ENCODE assay signal across 1 cellular context in the genomic region with DNA sequence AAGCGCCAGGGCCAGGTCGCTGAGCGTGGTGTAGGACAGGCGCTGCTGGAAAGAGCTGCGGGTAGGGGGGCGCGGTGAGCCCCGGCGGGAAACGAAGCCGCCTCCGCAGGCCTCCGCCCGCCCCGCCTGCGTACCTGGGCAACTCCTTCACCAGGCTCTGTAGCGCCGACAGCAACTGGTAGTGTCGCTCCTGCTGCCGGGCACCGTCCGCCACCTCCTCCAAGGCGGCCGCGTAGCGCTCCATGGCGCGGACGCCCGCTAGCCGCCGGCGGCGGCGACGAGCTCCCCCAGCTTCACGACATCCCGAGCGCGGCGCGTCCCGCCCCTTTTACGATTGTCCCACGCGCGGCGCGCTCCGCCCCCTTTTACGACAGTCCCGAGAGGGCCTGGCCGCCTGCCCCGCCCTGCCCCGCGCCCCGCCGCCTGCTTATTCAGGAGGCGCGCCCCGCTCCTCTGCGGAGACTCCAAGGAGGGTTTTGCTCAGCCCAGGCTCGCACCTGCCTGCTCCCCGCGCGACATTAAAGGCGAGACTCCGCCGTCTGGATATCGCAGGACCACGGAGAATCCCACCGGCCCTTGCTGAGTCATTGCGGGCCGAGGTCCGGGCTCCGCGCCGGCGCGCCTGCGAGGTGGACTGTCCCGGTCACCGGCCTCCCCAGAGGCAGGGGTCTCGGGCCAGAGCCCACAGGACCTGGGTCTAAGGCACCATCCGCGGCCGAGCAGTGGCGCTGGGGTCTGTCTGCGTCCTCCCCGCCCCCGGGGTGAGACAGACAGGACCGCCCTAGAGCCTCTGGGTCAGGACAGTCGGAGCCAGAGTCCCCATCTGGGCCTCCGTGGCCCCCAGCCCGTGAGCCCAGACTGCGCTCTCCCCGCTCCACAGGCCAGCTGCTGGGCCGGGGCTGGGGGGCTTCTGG.
TF ChIP-seq lines count a peak whose summit lies in the region.

A gene (minus strand): TSS at position 316 of the 914 bp plus-strand sequence. CDS start 72 bp downstream, at position 244.

TF ChIP-seq in HEK293, 187 proteins besides CTCF, POLR2A, EP300 and RAD21 (continued from another document):
- TF ChIP-seq, protein P1, sequence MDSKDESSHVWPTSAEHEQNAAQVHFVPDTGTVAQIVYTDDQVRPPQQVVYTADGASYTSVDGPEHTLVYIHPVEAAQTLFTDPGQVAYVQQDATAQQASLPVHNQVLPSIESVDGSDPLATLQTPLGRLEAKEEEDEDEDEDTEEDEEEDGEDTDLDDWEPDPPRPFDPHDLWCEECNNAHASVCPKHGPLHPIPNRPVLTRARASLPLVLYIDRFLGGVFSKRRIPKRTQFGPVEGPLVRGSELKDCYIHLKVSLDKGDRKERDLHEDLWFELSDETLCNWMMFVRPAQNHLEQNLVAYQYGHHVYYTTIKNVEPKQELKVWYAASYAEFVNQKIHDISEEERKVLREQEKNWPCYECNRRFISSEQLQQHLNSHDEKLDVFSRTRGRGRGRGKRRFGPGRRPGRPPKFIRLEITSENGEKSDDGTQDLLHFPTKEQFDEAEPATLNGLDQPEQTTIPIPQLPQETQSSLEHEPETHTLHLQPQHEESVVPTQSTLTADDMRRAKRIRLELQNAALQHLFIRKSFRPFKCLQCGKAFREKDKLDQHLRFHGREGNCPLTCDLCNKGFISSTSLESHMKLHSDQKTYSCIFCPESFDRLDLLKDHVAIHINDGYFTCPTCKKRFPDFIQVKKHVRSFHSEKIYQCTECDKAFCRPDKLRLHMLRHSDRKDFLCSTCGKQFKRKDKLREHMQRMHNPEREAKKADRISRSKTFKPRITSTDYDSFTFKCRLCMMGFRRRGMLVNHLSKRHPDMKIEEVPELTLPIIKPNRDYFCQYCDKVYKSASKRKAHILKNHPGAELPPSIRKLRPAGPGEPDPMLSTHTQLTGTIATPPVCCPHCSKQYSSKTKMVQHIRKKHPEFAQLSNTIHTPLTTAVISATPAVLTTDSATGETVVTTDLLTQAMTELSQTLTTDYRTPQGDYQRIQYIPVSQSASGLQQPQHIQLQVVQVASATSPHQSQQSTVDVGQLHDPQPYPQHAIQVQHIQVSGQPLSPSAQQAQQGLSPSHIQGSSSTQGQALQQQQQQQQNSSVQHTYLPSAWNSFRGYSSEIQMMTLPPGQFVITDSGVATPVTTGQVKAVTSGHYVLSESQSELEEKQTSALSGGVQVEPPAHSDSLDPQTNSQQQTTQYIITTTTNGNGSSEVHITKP (tag by site-specific recombination; IDR thresholded peaks at IDR 0.05), result peak; percentile 65
- TF ChIP-seq ZSCAN30 (tag by site-specific recombination; IDR thresholded peaks at IDR 0.05), result peak; percentile 59; the same call in 1 of the 2 replicates
- no peak for TF ChIP-seq GLI4 (tag by site-specific recombination; IDR thresholded peaks at IDR 0.05)
- TF ChIP-seq ZNF664 (tag by site-specific recombination; IDR thresholded peaks at IDR 0.05), result no peak
- TF ChIP-seq GLIS1 (tag by site-specific recombination; IDR thresholded peaks at IDR 0.05), result peak; percentile 25; the same call in 1 of the 2 replicates
- no peak for TF ChIP-seq RBAK (tag by site-specific recombination; IDR thresholded peaks at IDR 0.05)
- peak; percentile 9; the same call in 1 of the 2 replicates for TF ChIP-seq EGR2 (tag by site-specific recombination; IDR thresholded peaks at IDR 0.05; ENCODE audit: low read depth)
- TF ChIP-seq, protein P2, sequence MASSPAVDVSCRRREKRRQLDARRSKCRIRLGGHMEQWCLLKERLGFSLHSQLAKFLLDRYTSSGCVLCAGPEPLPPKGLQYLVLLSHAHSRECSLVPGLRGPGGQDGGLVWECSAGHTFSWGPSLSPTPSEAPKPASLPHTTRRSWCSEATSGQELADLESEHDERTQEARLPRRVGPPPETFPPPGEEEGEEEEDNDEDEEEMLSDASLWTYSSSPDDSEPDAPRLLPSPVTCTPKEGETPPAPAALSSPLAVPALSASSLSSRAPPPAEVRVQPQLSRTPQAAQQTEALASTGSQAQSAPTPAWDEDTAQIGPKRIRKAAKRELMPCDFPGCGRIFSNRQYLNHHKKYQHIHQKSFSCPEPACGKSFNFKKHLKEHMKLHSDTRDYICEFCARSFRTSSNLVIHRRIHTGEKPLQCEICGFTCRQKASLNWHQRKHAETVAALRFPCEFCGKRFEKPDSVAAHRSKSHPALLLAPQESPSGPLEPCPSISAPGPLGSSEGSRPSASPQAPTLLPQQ (tag by site-specific recombination; IDR thresholded peaks at IDR 0.05), result peak; percentile 17; the same call in 1 of the 2 replicates
- TF ChIP-seq, protein P3, sequence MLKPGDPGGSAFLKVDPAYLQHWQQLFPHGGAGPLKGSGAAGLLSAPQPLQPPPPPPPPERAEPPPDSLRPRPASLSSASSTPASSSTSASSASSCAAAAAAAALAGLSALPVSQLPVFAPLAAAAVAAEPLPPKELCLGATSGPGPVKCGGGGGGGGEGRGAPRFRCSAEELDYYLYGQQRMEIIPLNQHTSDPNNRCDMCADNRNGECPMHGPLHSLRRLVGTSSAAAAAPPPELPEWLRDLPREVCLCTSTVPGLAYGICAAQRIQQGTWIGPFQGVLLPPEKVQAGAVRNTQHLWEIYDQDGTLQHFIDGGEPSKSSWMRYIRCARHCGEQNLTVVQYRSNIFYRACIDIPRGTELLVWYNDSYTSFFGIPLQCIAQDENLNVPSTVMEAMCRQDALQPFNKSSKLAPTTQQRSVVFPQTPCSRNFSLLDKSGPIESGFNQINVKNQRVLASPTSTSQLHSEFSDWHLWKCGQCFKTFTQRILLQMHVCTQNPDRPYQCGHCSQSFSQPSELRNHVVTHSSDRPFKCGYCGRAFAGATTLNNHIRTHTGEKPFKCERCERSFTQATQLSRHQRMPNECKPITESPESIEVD (tag by site-specific recombination; IDR thresholded peaks at IDR 0.05), result no peak
- TF ChIP-seq ZNF830 (tag by site-specific recombination; IDR thresholded peaks at IDR 0.05; ENCODE audit: low read depth), result no peak
- TF ChIP-seq ZFP69B (tag by site-specific recombination; IDR thresholded peaks at IDR 0.05), result no peak
